Comparison of ENCODE assay signal across 6 cellular contexts in the genomic region with DNA sequence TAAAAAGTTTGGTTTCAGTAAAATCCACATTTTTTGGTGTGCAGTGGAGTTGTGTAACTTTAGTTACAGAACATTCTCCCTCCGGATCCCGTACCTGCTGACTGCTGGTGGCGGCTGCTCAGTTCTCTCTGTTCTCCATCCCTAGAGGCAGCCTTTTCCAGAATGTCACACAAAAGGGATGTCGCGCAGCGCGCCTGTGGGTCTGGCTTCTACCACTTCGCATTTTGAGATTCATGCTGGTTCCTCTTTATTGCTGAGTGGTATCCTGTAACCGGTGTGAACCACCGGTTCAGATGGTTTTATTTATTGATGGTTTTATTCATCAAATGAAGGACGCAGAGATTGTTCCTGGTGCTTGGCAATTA. TPM values are rescaled to one million over a fixed set of nuclear protein-coding genes. Genes with fewer than 3 reads are reported as not detected.
DNase-seq lines count a peak whose midpoint lies in the region; ATAC-seq and TF ChIP-seq lines count a peak whose summit lies in the region.

No MANE protein-coding gene starts in this region.

- H3K36me3 ChIP-seq in gastroesophageal sphincter: peaks cover 0 to 20% of the 10 kb centered on the region in 2 donors

- H3K4me1 ChIP-seq in gastroesophageal sphincter: peaks cover 5 to 27% (median 17%) of the 10 kb centered on the region in 3 donors

- ATAC-seq in gastroesophageal sphincter (no peak), HG03439 (IDR thresholded peaks at IDR 0.05; ENCODE audit: unreplicated experiment) (no peak)

- TF ChIP-seq EP300 in gastroesophageal sphincter (IDR thresholded peaks at IDR 0.05): no peak

- no peak for TF ChIP-seq CTCF in gastroesophageal sphincter (IDR thresholded peaks at IDR 0.05)

- 12 to 20% methylated on average over 1 to 11 of the region's 11 CpGs for WGBS in gastroesophageal sphincter (ENCODE audit: low coverage in 1 of 2), 2 donors

- peak overlapping the region; percentile 40 to 82 for H3K4me3 ChIP-seq in gastroesophageal sphincter

- no peak for TF ChIP-seq POLR2A in gastroesophageal sphincter (IDR thresholded peaks at IDR 0.05)

- peak overlapping the region in 3 of 4 donors; percentile 56 to 71 (median 70) for H3K27ac ChIP-seq in gastroesophageal sphincter

- H3K27me3 ChIP-seq in gastroesophageal sphincter: no peaks in the 10 kb centered on the region

- peak; percentile 48 to 60 for DNase-seq in AML-193 (lab: John Stamatoyannopoulos, UW)
- DNase-seq in NCI-H1930 (lab: John Stamatoyannopoulos, UW): peak; percentile 37 to 52
- DNase-seq in GM03348 (ENCODE audit: low spot score): no peak
- no peak for DNase-seq in stimulated activated CD4-positive, alpha-beta T cell treated with anti-CD3 and anti-CD28 coated beads, Interleukin-4, amount 100 ng/mL, for 24 hours

- H3K9me3 ChIP-seq in gastroesophageal sphincter: peaks cover 0 to 3% (median 0%) of the 10 kb centered on the region in 3 donors

RNA-seq across cellular contexts. Expression of a gene that starts 1.0 kb away (rescaled TPM):
- 10 to 100 TPM in 1 of 4 donors, 1 to 10 TPM in 3; 4.4 to 12.0 (median 6.4) TPM for total RNA-seq in gastroesophageal sphincter

RNA-seq across cellular contexts. Expression of a gene that starts 15.1 kb away (rescaled TPM):
- total RNA-seq in gastroesophageal sphincter: 10 to 100 TPM in 3 of 4 donors, 1 to 10 TPM in 1; 8.0 to 43.0 (median 23.5) TPM

RNA-seq across cellular contexts. Expression of a gene that starts 15.4 kb away (rescaled TPM):
- total RNA-seq in gastroesophageal sphincter: 10 to 100 TPM; 16.9 to 38.4 (median 22.3) TPM

RNA-seq across cellular contexts. Expression of a gene that starts 57.7 kb away (rescaled TPM):
- total RNA-seq in gastroesophageal sphincter: 10 to 100 TPM; 14.5 to 28.0 (median 22.1) TPM

RNA-seq across cellular contexts. Expression of a gene that starts 58.4 kb away (rescaled TPM):
- not detected for total RNA-seq in gastroesophageal sphincter

Comparison
In these comparisons a context has a peak if more than half of its experiments do, and no peak if none do; other contexts are left out.
1. DNase-seq: peak in AML-193 (2 of 2) and NCI-H1930 (2 of 2); none in GM03348 (single experiment) and stimulated activated CD4-positive, alpha-beta T cell treated with anti-CD3 and anti-CD28 coated beads, Interleukin-4, amount 100 ng/mL, for 24 hours (single experiment).